In the genomic region with DNA sequence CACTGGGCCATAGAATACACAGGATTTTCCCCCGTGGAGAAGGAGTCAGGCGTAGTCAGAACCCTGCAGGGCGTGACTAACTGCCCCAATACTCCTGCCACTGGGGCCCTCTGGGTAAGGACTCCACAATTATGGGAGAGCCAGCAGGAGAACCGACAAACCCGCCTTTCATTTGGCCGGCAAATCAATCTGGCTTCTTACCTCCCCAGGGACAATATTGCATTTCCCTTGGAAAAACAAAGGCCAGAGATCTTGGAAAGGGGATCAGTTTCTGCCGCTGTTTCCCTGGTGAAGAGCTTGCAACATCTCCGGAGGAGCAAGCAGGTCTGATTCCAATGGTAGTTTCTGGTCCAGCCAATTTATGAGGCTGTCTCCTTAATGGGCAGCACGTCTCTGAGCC, we compare ENCODE assay signal across 16 cellular contexts. TPM values are rescaled to one million over a fixed set of nuclear protein-coding genes. Genes with fewer than 3 reads are reported as not detected.
DNase-seq lines count a peak whose midpoint lies in the region; ATAC-seq and TF ChIP-seq lines count a peak whose summit lies in the region.
"Had no signal": no experiment of that assay in that cellular context is flagged by ENCODE, and none has a peak within 500 bp of the region (broad histone marks: within the 10 kb centered on the region; RNA-seq: fewer than 3 reads in every experiment).

No MANE protein-coding gene starts in this region.

- no peak overlapping the region for H3K4me3 Mint-ChIP-seq in activated naive CD8-positive, alpha-beta T cell treated with anti-CD3 and anti-CD28 coated beads for 36 hours
- H3K4me3 Mint-ChIP-seq: CD4-positive, CD25-positive, alpha-beta regulatory T cell had no signal

- peak; percentile 63 to 75 for ATAC-seq in right cardiac atrium
- no peak for ATAC-seq in HG03439 (IDR thresholded peaks at IDR 0.05; ENCODE audit: unreplicated experiment)
- no peak for ATAC-seq in HG02870 (IDR thresholded peaks at IDR 0.05; ENCODE audit: unreplicated experiment)
- ATAC-seq: mucosa of descending colon had no signal

- H3K4me1 Mint-ChIP-seq in activated naive CD8-positive, alpha-beta T cell treated with anti-CD3 and anti-CD28 coated beads for 36 hours: peaks cover 5% of the 10 kb centered on the region

- peaks cover 24% of the 10 kb centered on the region for H3K27me3 ChIP-seq in HUES64 (ENCODE audit: insufficient read depth, low read length)
- no peaks in the 10 kb centered on the region for H3K27me3 ChIP-seq in right cardiac atrium (ENCODE audit: control insufficient read depth, insufficient read depth)

- no peak overlapping the region for H3K27ac Mint-ChIP-seq in activated naive CD8-positive, alpha-beta T cell treated with anti-CD3 and anti-CD28 coated beads for 36 hours
- H3K27ac Mint-ChIP-seq: CD4-positive, CD25-positive, alpha-beta regulatory T cell had no signal

- H3K4me3 ChIP-seq in HUES64 (ENCODE audit: low read length): peak overlapping the region; percentile 15; the same call in 1 of the 2 replicates
- H3K4me3 ChIP-seq in choroid plexus epithelial cell (ENCODE audit: low read depth, low read length): no peak overlapping the region
- H3K4me3 ChIP-seq in right cardiac atrium (ENCODE audit: low read length): no peak overlapping the region
- H3K4me3 ChIP-seq: mucosa of descending colon had no signal

- peaks cover 34% of the 10 kb centered on the region for H3K27me3 Mint-ChIP-seq in activated naive CD8-positive, alpha-beta T cell treated with anti-CD3 and anti-CD28 coated beads for 36 hours

- H3K9me3 Mint-ChIP-seq in activated naive CD8-positive, alpha-beta T cell treated with anti-CD3 and anti-CD28 coated beads for 36 hours: no peaks in the 10 kb centered on the region

- H3K27ac ChIP-seq in HUES64 (ENCODE audit: low read depth, low read length) (peak overlapping the region; percentile 2; the same call in 1 of the 2 replicates), right cardiac atrium (ENCODE audit: low read length) (peak overlapping the region; percentile 30)

- peaks cover 34% of the 10 kb centered on the region for H3K4me1 ChIP-seq in HUES64 (ENCODE audit: insufficient read depth, low read length)
- peaks cover 5% of the 10 kb centered on the region for H3K4me1 ChIP-seq in right cardiac atrium (ENCODE audit: control insufficient read depth, insufficient read depth, low read length)

- peak overlapping the region; percentile 35; the same call in 1 of the 2 replicates for H3K9ac ChIP-seq in HUES64 (ENCODE audit: low read depth, low read length)

- H3K36me3 Mint-ChIP-seq in activated naive CD8-positive, alpha-beta T cell treated with anti-CD3 and anti-CD28 coated beads for 36 hours: no peaks in the 10 kb centered on the region
- H3K36me3 Mint-ChIP-seq: CD4-positive, CD25-positive, alpha-beta regulatory T cell had no signal

- no peaks in the 10 kb centered on the region for H3K9me3 ChIP-seq in HUES64 (ENCODE audit: insufficient read depth, low read depth, low read length)
- no peaks in the 10 kb centered on the region for H3K9me3 ChIP-seq in right cardiac atrium (ENCODE audit: control insufficient read depth, low read length)
- H3K9me3 ChIP-seq: mucosa of descending colon had no signal

- DNase-seq in choroid plexus epithelial cell (ENCODE audit: low read depth) (peak; percentile 63), right cardiac atrium (peak; percentile 76 to 82 (median 79)), stromal cell of bone marrow (ENCODE audit: low read depth) (peak; percentile 93), H4 (ENCODE audit: low spot score) (no peak)
- DNase-seq in activated naive CD8-positive, alpha-beta T cell treated with anti-CD3 and anti-CD28 coated beads for 36 hours: no peak
- DNase-seq: activated CD4-positive, alpha-beta T cell treated with anti-CD3 and anti-CD28 coated beads, Interleukin-2, amount 50 U/mL, for 4 hours; caudate nucleus; CD4-positive, CD25-positive, alpha-beta regulatory T cell; HCEC 1CT; mucosa of descending colon; NCI-H1092 treated with DMSO at 0.1 percent for 48 hours; RPMI8226 had no signal

- WGBS in HUES64: 36% methylated on average over 9 of the region's 9 CpGs
- 19% methylated on average over 9 of the region's 9 CpGs for WGBS in right cardiac atrium

- intact Hi-C loops in right cardiac atrium (cut with DNase I): loop anchor here in 3 of 4 donors (10.0 kb wide), 2 partner anchors 208 to 238 kb away; no protein-coding TSS in a partner anchor

- TF ChIP-seq CTCF in choroid plexus epithelial cell (conservative IDR thresholded peaks at IDR 0.05; ENCODE audit: low read depth, low read length): no peak

- peaks cover 20% of the 10 kb centered on the region for H3K36me3 ChIP-seq in HUES64 (ENCODE audit: insufficient read depth, low read length)

RNA-seq across cellular contexts. Expression of a gene that starts 4.5 kb away (rescaled TPM):
- 2.6 TPM for polyA plus RNA-seq in HUES64 (2013, experiment 1 of 2)
- polyA plus RNA-seq in HUES64 (2013, experiment 2 of 2): 2.5 TPM
- 10 to 100 TPM; 13.4 to 23.7 (median 18.1) TPM for total RNA-seq in right cardiac atrium
- polyA plus RNA-seq in right cardiac atrium: 6.7 TPM
- total RNA-seq in H4 (2014; rRNA removed; shearing (Covaris generic)): 0.06 and 0.08 TPM in 2 replicates
- total RNA-seq in activated naive CD8-positive, alpha-beta T cell treated with anti-CD3 and anti-CD28 coated beads for 36 hours: not detected
- total RNA-seq: CD4-positive, CD25-positive, alpha-beta regulatory T cell; T-helper 2 cell treated with Interferon-gamma antibody and Interleukin-4, amounts not matched to agents 100 ng/mL and 5 ng/mL, for 36 hours had no signal
- polyA plus RNA-seq: CD4-positive, CD25-positive, alpha-beta regulatory T cell had no signal

Comparison
In these comparisons a context has a peak if more than half of its experiments do, and no peak if none do; other contexts are left out.
1. DNase-seq: peak in choroid plexus epithelial cell (single experiment), right cardiac atrium (3 of 3) and stromal cell of bone marrow (single experiment); none in H4 (single experiment) and activated naive CD8-positive, alpha-beta T cell treated with anti-CD3 and anti-CD28 coated beads for 36 hours (single experiment).
2. ATAC-seq: peak in right cardiac atrium (2 of 2); none in HG03439 (single experiment) and HG02870 (single experiment).
3. RNA of a gene that starts 4.5 kb away (total RNA-seq): 13.4 to 23.7 TPM in right cardiac atrium; 0.06 to 0.08 TPM in H4 and not detected in activated naive CD8-positive, alpha-beta T cell treated with anti-CD3 and anti-CD28 coated beads for 36 hours; every median in the first group is over 10 times any median in the second.